ENCODE assay signal across 1 cellular context in the genomic region with DNA sequence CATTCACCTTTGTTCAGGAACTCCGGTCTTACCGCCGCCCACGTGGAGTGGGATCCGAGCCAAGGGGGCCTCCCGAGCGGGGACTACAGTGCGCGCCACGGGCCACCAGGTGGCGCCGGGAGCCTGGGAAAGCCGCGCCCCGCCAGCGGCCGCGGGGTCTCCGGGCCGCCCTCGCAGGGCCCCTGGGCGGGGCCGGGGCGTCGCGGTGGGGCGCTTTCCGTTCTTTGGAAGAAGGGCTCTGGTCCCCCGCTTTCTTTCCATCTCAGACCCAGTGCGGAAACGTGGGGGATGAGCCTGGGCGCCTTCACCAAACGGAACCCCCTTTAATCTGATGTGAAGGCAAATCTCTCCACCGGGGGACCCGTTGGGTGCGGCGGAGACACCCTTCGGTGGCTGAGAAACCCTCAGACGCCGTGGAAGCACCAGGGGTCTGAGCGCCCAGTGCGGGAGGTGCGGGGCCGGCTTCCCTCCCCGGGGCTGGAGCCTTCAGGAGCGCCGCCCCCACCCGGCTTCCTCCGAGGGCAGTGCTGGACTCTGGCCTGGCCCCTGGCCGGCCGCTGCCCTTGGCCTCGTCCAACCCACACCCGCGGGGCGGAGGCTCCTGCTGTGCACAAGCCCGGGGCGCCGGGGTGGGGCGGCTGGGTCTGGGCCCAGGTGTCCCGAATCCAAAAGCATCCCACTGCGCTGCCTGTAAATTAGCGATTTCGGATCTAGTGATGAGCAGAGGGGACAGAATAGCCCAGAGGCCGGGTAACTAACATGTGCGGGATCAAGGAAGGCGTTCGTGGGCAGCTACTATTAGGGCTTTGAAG.
TF ChIP-seq lines count a peak whose summit lies in the region.

No MANE protein-coding gene starts in this region.

TF ChIP-seq in WTC11, 78 proteins besides CTCF, POLR2A, EP300 and RAD21 (continued from another document and continues in another):
- TF ChIP-seq, protein P1, sequence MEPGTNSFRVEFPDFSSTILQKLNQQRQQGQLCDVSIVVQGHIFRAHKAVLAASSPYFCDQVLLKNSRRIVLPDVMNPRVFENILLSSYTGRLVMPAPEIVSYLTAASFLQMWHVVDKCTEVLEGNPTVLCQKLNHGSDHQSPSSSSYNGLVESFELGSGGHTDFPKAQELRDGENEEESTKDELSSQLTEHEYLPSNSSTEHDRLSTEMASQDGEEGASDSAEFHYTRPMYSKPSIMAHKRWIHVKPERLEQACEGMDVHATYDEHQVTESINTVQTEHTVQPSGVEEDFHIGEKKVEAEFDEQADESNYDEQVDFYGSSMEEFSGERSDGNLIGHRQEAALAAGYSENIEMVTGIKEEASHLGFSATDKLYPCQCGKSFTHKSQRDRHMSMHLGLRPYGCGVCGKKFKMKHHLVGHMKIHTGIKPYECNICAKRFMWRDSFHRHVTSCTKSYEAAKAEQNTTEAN (CRISPR knock-in tag; IDR thresholded peaks at IDR 0.05): no peak
- TF ChIP-seq ETV6 (CRISPR knock-in tag; IDR thresholded peaks at IDR 0.05) (no peak), ZNF138 (CRISPR knock-in tag; conservative IDR thresholded peaks at IDR 0.05) (no peak), SOX15 (CRISPR knock-in tag; IDR thresholded peaks at IDR 0.05) (no peak), JUN (CRISPR knock-in tag; IDR thresholded peaks at IDR 0.05) (no peak), SMAD3 (CRISPR knock-in tag; IDR thresholded peaks at IDR 0.05; ENCODE audit: borderline replicate concordance) (no peak), SP1 (CRISPR knock-in tag; conservative IDR thresholded peaks at IDR 0.05) (peak; percentile 82), OVOL2 (CRISPR knock-in tag; IDR thresholded peaks at IDR 0.05; ENCODE audit: borderline replicate concordance) (no peak), ZNF423 (CRISPR knock-in tag; IDR thresholded peaks at IDR 0.05) (peak; percentile 80), EMX1 (CRISPR knock-in tag; IDR thresholded peaks at IDR 0.05) (no peak), GRHL2 (CRISPR knock-in tag; IDR thresholded peaks at IDR 0.05; ENCODE audit: insufficient replicate concordance, severe bottlenecking) (no peak), NR1H2 (CRISPR knock-in tag; IDR thresholded peaks at IDR 0.05) (no peak), NFYB (CRISPR knock-in tag; conservative IDR thresholded peaks at IDR 0.05; ENCODE audit: low read depth) (no peak), ZNF671 (CRISPR knock-in tag; IDR thresholded peaks at IDR 0.05) (no peak), PRRX2 (CRISPR knock-in tag; IDR thresholded peaks at IDR 0.05) (no peak), ZNF219 (CRISPR knock-in tag; IDR thresholded peaks at IDR 0.05; ENCODE audit: borderline replicate concordance) (no peak; the same call in 1 of the 2 replicates), ZNF263 (CRISPR knock-in tag; IDR thresholded peaks at IDR 0.05; ENCODE audit: low read depth) (no peak), ZNF317 (CRISPR knock-in tag; IDR thresholded peaks at IDR 0.05; ENCODE audit: borderline replicate concordance, low read depth) (no peak), NFATC4 (CRISPR knock-in tag; IDR thresholded peaks at IDR 0.05) (no peak)
- TF ChIP-seq, protein P2, sequence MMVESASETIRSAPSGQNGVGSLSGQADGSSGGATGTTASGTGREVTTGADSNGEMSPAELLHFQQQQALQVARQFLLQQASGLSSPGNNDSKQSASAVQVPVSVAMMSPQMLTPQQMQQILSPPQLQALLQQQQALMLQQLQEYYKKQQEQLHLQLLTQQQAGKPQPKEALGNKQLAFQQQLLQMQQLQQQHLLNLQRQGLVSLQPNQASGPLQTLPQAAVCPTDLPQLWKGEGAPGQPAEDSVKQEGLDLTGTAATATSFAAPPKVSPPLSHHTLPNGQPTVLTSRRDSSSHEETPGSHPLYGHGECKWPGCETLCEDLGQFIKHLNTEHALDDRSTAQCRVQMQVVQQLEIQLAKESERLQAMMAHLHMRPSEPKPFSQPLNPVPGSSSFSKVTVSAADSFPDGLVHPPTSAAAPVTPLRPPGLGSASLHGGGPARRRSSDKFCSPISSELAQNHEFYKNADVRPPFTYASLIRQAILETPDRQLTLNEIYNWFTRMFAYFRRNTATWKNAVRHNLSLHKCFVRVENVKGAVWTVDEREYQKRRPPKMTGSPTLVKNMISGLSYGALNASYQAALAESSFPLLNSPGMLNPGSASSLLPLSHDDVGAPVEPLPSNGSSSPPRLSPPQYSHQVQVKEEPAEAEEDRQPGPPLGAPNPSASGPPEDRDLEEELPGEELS (CRISPR knock-in tag; IDR thresholded peaks at IDR 0.05): no peak
- TF ChIP-seq, protein P3, sequence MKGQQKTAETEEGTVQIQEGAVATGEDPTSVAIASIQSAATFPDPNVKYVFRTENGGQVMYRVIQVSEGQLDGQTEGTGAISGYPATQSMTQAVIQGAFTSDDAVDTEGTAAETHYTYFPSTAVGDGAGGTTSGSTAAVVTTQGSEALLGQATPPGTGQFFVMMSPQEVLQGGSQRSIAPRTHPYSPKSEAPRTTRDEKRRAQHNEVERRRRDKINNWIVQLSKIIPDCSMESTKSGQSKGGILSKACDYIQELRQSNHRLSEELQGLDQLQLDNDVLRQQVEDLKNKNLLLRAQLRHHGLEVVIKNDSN (CRISPR knock-in tag; IDR thresholded peaks at IDR 0.05): no peak
- TF ChIP-seq, protein P4, sequence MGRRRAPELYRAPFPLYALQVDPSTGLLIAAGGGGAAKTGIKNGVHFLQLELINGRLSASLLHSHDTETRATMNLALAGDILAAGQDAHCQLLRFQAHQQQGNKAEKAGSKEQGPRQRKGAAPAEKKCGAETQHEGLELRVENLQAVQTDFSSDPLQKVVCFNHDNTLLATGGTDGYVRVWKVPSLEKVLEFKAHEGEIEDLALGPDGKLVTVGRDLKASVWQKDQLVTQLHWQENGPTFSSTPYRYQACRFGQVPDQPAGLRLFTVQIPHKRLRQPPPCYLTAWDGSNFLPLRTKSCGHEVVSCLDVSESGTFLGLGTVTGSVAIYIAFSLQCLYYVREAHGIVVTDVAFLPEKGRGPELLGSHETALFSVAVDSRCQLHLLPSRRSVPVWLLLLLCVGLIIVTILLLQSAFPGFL (CRISPR knock-in tag; IDR thresholded peaks at IDR 0.05; ENCODE audit: borderline replicate concordance): no peak
- TF ChIP-seq, protein P5, sequence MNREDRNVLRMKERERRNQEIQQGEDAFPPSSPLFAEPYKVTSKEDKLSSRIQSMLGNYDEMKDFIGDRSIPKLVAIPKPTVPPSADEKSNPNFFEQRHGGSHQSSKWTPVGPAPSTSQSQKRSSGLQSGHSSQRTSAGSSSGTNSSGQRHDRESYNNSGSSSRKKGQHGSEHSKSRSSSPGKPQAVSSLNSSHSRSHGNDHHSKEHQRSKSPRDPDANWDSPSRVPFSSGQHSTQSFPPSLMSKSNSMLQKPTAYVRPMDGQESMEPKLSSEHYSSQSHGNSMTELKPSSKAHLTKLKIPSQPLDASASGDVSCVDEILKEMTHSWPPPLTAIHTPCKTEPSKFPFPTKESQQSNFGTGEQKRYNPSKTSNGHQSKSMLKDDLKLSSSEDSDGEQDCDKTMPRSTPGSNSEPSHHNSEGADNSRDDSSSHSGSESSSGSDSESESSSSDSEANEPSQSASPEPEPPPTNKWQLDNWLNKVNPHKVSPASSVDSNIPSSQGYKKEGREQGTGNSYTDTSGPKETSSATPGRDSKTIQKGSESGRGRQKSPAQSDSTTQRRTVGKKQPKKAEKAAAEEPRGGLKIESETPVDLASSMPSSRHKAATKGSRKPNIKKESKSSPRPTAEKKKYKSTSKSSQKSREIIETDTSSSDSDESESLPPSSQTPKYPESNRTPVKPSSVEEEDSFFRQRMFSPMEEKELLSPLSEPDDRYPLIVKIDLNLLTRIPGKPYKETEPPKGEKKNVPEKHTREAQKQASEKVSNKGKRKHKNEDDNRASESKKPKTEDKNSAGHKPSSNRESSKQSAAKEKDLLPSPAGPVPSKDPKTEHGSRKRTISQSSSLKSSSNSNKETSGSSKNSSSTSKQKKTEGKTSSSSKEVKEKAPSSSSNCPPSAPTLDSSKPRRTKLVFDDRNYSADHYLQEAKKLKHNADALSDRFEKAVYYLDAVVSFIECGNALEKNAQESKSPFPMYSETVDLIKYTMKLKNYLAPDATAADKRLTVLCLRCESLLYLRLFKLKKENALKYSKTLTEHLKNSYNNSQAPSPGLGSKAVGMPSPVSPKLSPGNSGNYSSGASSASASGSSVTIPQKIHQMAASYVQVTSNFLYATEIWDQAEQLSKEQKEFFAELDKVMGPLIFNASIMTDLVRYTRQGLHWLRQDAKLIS (CRISPR knock-in tag; IDR thresholded peaks at IDR 0.05; ENCODE audit: borderline replicate concordance): no peak
- TF ChIP-seq, protein P6, sequence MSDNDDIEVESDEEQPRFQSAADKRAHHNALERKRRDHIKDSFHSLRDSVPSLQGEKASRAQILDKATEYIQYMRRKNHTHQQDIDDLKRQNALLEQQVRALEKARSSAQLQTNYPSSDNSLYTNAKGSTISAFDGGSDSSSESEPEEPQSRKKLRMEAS (CRISPR knock-in tag; IDR thresholded peaks at IDR 0.05): peak; percentile 63; the same call in 1 of the 2 replicates
- TF ChIP-seq, protein P7, sequence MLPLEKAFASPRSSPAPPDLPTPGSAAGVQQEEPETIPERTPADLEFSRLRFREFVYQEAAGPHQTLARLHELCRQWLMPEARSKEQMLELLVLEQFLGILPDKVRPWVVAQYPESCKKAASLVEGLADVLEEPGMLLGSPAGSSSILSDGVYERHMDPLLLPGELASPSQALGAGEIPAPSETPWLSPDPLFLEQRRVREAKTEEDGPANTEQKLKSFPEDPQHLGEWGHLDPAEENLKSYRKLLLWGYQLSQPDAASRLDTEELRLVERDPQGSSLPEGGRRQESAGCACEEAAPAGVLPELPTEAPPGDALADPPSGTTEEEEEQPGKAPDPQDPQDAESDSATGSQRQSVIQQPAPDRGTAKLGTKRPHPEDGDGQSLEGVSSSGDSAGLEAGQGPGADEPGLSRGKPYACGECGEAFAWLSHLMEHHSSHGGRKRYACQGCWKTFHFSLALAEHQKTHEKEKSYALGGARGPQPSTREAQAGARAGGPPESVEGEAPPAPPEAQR (CRISPR knock-in tag; IDR thresholded peaks at IDR 0.05): no peak
- TF ChIP-seq, protein P8, sequence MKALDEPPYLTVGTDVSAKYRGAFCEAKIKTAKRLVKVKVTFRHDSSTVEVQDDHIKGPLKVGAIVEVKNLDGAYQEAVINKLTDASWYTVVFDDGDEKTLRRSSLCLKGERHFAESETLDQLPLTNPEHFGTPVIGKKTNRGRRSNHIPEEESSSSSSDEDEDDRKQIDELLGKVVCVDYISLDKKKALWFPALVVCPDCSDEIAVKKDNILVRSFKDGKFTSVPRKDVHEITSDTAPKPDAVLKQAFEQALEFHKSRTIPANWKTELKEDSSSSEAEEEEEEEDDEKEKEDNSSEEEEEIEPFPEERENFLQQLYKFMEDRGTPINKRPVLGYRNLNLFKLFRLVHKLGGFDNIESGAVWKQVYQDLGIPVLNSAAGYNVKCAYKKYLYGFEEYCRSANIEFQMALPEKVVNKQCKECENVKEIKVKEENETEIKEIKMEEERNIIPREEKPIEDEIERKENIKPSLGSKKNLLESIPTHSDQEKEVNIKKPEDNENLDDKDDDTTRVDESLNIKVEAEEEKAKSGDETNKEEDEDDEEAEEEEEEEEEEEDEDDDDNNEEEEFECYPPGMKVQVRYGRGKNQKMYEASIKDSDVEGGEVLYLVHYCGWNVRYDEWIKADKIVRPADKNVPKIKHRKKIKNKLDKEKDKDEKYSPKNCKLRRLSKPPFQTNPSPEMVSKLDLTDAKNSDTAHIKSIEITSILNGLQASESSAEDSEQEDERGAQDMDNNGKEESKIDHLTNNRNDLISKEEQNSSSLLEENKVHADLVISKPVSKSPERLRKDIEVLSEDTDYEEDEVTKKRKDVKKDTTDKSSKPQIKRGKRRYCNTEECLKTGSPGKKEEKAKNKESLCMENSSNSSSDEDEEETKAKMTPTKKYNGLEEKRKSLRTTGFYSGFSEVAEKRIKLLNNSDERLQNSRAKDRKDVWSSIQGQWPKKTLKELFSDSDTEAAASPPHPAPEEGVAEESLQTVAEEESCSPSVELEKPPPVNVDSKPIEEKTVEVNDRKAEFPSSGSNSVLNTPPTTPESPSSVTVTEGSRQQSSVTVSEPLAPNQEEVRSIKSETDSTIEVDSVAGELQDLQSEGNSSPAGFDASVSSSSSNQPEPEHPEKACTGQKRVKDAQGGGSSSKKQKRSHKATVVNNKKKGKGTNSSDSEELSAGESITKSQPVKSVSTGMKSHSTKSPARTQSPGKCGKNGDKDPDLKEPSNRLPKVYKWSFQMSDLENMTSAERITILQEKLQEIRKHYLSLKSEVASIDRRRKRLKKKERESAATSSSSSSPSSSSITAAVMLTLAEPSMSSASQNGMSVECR (CRISPR knock-in tag; IDR thresholded peaks at IDR 0.05; ENCODE audit: borderline replicate concordance): no peak
- TF ChIP-seq, protein P9, sequence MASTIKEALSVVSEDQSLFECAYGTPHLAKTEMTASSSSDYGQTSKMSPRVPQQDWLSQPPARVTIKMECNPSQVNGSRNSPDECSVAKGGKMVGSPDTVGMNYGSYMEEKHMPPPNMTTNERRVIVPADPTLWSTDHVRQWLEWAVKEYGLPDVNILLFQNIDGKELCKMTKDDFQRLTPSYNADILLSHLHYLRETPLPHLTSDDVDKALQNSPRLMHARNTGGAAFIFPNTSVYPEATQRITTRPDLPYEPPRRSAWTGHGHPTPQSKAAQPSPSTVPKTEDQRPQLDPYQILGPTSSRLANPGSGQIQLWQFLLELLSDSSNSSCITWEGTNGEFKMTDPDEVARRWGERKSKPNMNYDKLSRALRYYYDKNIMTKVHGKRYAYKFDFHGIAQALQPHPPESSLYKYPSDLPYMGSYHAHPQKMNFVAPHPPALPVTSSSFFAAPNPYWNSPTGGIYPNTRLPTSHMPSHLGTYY (CRISPR knock-in tag; IDR thresholded peaks at IDR 0.05): no peak
- TF ChIP-seq, protein P10, sequence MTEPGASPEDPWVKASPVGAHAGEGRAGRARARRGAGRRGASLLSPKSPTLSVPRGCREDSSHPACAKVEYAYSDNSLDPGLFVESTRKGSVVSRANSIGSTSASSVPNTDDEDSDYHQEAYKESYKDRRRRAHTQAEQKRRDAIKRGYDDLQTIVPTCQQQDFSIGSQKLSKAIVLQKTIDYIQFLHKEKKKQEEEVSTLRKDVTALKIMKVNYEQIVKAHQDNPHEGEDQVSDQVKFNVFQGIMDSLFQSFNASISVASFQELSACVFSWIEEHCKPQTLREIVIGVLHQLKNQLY (CRISPR knock-in tag; IDR thresholded peaks at IDR 0.05): no peak
- TF ChIP-seq, protein P11, sequence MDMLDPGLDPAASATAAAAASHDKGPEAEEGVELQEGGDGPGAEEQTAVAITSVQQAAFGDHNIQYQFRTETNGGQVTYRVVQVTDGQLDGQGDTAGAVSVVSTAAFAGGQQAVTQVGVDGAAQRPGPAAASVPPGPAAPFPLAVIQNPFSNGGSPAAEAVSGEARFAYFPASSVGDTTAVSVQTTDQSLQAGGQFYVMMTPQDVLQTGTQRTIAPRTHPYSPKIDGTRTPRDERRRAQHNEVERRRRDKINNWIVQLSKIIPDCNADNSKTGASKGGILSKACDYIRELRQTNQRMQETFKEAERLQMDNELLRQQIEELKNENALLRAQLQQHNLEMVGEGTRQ (CRISPR knock-in tag; IDR thresholded peaks at IDR 0.05): 0 out of 2 replicates have a peak, but pooled peaks have one; percentile 28
- TF ChIP-seq, protein P12, sequence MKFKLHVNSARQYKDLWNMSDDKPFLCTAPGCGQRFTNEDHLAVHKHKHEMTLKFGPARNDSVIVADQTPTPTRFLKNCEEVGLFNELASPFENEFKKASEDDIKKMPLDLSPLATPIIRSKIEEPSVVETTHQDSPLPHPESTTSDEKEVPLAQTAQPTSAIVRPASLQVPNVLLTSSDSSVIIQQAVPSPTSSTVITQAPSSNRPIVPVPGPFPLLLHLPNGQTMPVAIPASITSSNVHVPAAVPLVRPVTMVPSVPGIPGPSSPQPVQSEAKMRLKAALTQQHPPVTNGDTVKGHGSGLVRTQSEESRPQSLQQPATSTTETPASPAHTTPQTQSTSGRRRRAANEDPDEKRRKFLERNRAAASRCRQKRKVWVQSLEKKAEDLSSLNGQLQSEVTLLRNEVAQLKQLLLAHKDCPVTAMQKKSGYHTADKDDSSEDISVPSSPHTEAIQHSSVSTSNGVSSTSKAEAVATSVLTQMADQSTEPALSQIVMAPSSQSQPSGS (CRISPR knock-in tag; IDR thresholded peaks at IDR 0.05; ENCODE audit: borderline replicate concordance, low read depth): no peak
